ENCODE assay signal across 26 cellular contexts in the genomic region with DNA sequence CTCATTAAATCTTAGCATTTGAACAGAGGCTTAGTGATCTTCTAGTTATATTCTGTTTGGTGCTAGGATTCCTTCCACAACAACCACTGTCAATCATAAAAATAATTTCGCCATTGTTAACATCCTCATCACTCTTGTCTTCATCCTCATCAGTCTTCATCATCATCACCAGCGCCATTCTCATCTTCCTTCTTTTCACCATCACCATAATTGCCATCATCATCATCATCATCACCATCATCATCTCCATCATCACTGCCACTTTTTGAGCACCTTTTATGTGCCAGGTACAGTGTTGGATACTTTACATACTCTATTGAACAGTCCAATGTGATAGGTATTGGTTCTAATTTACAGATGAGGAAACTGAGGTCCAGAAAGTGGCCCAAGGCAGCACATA.
"Had no signal": no experiment of that assay in that cellular context is flagged by ENCODE, and none has a peak within 500 bp of the region (broad histone marks: within the 10 kb centered on the region; RNA-seq: fewer than 3 reads in every experiment).

No MANE protein-coding gene starts in this region.

- H3K27ac ChIP-seq: colonic mucosa, coronary artery, dorsolateral prefrontal cortex, epithelial cell of prostate, esophagus muscularis mucosa, esophagus squamous epithelium, foreskin keratinocyte, gastrocnemius medialis, gastroesophageal sphincter, heart left ventricle, heart right ventricle had no signal

- H3K36me3 ChIP-seq: colonic mucosa, esophagus muscularis mucosa, esophagus squamous epithelium, gastrocnemius medialis, gastroesophageal sphincter, heart left ventricle, heart right ventricle had no signal

- FAIRE-seq: colon, endometrium, endothelial cell of umbilical vein, frontal cortex had no signal

- H3K27me3 ChIP-seq: colonic mucosa had no signal

- ATAC-seq: effector memory CD8-positive, alpha-beta T cell; esophagus mucosa; foreskin keratinocyte; gastrocnemius medialis; gastroesophageal sphincter; heart left ventricle; heart right ventricle had no signal

- DNase-seq: colonic mucosa; cortex of kidney; dermis blood vessel endothelial cell; effector CD4-positive, alpha-beta T cell; effector CD8-positive, alpha-beta T cell; effector memory CD4-positive, alpha-beta T cell; effector memory CD8-positive, alpha-beta T cell; erythroblast; esophagus squamous epithelium; foreskin fibroblast; foreskin keratinocyte; foreskin melanocyte; gastrocnemius medialis; glutamatergic neuron; heart left ventricle; heart right ventricle had no signal

- H3K4me3 ChIP-seq: colonic mucosa, coronary artery, dorsolateral prefrontal cortex, esophagus muscularis mucosa, esophagus squamous epithelium, gastrocnemius medialis, gastroesophageal sphincter, heart left ventricle, heart right ventricle had no signal

- H3K9me3 ChIP-seq: colonic mucosa, gastrocnemius medialis, heart right ventricle had no signal

- H3K4me1 ChIP-seq: colonic mucosa, esophagus muscularis mucosa, esophagus squamous epithelium, foreskin keratinocyte, gastrocnemius medialis, gastroesophageal sphincter, heart left ventricle, heart right ventricle had no signal
